In the genomic region with DNA sequence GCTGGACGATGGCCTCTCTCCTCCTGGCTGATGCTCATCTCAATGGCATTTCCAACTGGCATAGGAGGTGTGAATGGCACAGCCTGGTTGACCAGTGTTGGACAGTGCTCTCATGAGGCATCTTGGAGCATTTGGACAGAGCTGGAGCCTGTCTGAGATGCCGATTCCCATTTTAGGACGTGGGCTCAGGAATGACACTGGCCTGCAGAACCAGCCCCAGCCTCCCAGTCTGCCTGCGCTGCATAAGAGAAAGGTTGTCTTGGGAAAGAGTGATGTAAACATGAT, we compare ENCODE assay signal across 22 cellular contexts.
DNase-seq lines count a peak whose midpoint lies in the region; ATAC-seq lines count a peak whose summit lies in the region.
"Had no signal": no experiment of that assay in that cellular context is flagged by ENCODE, and none has a peak within 500 bp of the region (broad histone marks: within the 10 kb centered on the region; RNA-seq: fewer than 3 reads in every experiment).

No MANE protein-coding gene starts in this region.

- H3K27ac Mint-ChIP-seq in activated CD4-positive, alpha-beta memory T cell treated with anti-CD3 and anti-CD28 coated beads, Interleukin-2, amount 10 ng/mL, durations not matched to agents 7 days and 5 days, result peak overlapping the region; percentile 10
- H3K27ac Mint-ChIP-seq in activated CD4-positive, alpha-beta memory T cell treated with anti-CD3 and anti-CD28 coated beads for 36 hours, result no peak overlapping the region
- peak overlapping the region; percentile 3 to 99 (median 96) for H3K27ac Mint-ChIP-seq in CD4-positive, alpha-beta memory T cell
- H3K27ac Mint-ChIP-seq in activated CD8-positive, alpha-beta T cell treated with anti-CD3 and anti-CD28 coated beads, Interleukin-2, amount 10 ng/mL, durations not matched to agents 7 days and 5 days, result peak overlapping the region; percentile 88
- peak overlapping the region; percentile 80 to 100 (median 96) for H3K27ac Mint-ChIP-seq in naive thymus-derived CD8-positive, alpha-beta T cell
- H3K27ac Mint-ChIP-seq: activated CD4-positive, alpha-beta T cell treated with anti-CD3 and anti-CD28 coated beads, Interleukin-2, amount 10 ng/mL, durations not matched to agents 24 days and 14 days had no signal

- H3K27me3 ChIP-seq in CD4-positive, alpha-beta memory T cell (ENCODE audit: insufficient read depth, low read length), result no peaks in the 10 kb centered on the region
- H3K27me3 ChIP-seq in mesendoderm (ENCODE audit: insufficient read depth, low read length, poor library complexity), result no peaks in the 10 kb centered on the region
- H3K27me3 ChIP-seq: vagina had no signal

- POLR2A ChIA-PET in activated CD4-positive, alpha-beta memory T cell treated with anti-CD3 and anti-CD28 coated beads, Interleukin-2, amount 10 ng/mL, durations not matched to agents 7 days and 5 days (lab: Charles Lee), result no interaction called here
- POLR2A ChIA-PET in activated CD4-positive, alpha-beta memory T cell treated with anti-CD3 and anti-CD28 coated beads for 36 hours (lab: Charles Lee), result no interaction called here
- POLR2A ChIA-PET in CD4-positive, alpha-beta memory T cell (lab: Charles Lee; ENCODE audit: partially characterized antibody), result no interaction called here
- POLR2A ChIA-PET in activated CD8-positive, alpha-beta T cell treated with anti-CD3 and anti-CD28 coated beads, Interleukin-2, amount 10 ng/mL, durations not matched to agents 7 days and 5 days (lab: Charles Lee), result no interaction called here
- POLR2A ChIA-PET in naive thymus-derived CD8-positive, alpha-beta T cell (lab: Charles Lee), result no interaction called here

- H4K8ac ChIP-seq in mesendoderm (ENCODE audit: low read depth, low read length), result no peak overlapping the region

- no peak overlapping the region for H2BK120ac ChIP-seq in mesendoderm (ENCODE audit: low read depth, low read length)

- peak overlapping the region; percentile 64 for H3K27ac ChIP-seq in CD4-positive, alpha-beta memory T cell (ENCODE audit: low read depth, low read length)
- no peak overlapping the region for H3K27ac ChIP-seq in mesendoderm (ENCODE audit: low read depth, low read length)
- H3K27ac ChIP-seq: 22Rv1, thoracic aorta, vagina had no signal

- no peak overlapping the region for H2AK5ac ChIP-seq in mesendoderm (ENCODE audit: low read length)

- H3K4me2 ChIP-seq in mesendoderm (ENCODE audit: low read length), result no peak overlapping the region

- H3K4me3 Mint-ChIP-seq in activated CD4-positive, alpha-beta memory T cell treated with anti-CD3 and anti-CD28 coated beads, Interleukin-2, amount 10 ng/mL, durations not matched to agents 7 days and 5 days, result no peak overlapping the region
- H3K4me3 Mint-ChIP-seq in activated CD4-positive, alpha-beta memory T cell treated with anti-CD3 and anti-CD28 coated beads for 36 hours, result no peak overlapping the region
- peak overlapping the region in 2 of 8 donors; percentile 57 to 59 for H3K4me3 Mint-ChIP-seq in CD4-positive, alpha-beta memory T cell
- H3K4me3 Mint-ChIP-seq in activated CD8-positive, alpha-beta T cell treated with anti-CD3 and anti-CD28 coated beads, Interleukin-2, amount 10 ng/mL, durations not matched to agents 7 days and 5 days, result no peak overlapping the region
- peak overlapping the region in 6 of 10 donors; percentile 14 to 76 (median 68) for H3K4me3 Mint-ChIP-seq in naive thymus-derived CD8-positive, alpha-beta T cell
- H3K4me3 Mint-ChIP-seq: central memory CD8-positive, alpha-beta T cell had no signal

- H3K9me3 Mint-ChIP-seq in activated CD4-positive, alpha-beta memory T cell treated with anti-CD3 and anti-CD28 coated beads, Interleukin-2, amount 10 ng/mL, durations not matched to agents 7 days and 5 days, result no peaks in the 10 kb centered on the region
- H3K9me3 Mint-ChIP-seq in activated CD4-positive, alpha-beta memory T cell treated with anti-CD3 and anti-CD28 coated beads for 36 hours, result no peaks in the 10 kb centered on the region
- peaks cover 0 to 2% (median 0%) of the 10 kb centered on the region in 8 donors for H3K9me3 Mint-ChIP-seq in CD4-positive, alpha-beta memory T cell
- H3K9me3 Mint-ChIP-seq in activated CD8-positive, alpha-beta T cell treated with anti-CD3 and anti-CD28 coated beads, Interleukin-2, amount 10 ng/mL, durations not matched to agents 7 days and 5 days (ENCODE audit: insufficient read depth), result no peaks in the 10 kb centered on the region
- no peaks in the 10 kb centered on the region for H3K9me3 Mint-ChIP-seq in naive thymus-derived CD8-positive, alpha-beta T cell
- H3K9me3 Mint-ChIP-seq: activated CD4-positive, alpha-beta T cell treated with anti-CD3 and anti-CD28 coated beads, Interleukin-2, amount 10 ng/mL, durations not matched to agents 24 days and 14 days; central memory CD8-positive, alpha-beta T cell had no signal

- H3K4me1 Mint-ChIP-seq in activated CD4-positive, alpha-beta memory T cell treated with anti-CD3 and anti-CD28 coated beads, Interleukin-2, amount 10 ng/mL, durations not matched to agents 7 days and 5 days, result peaks cover 38% of the 10 kb centered on the region
- peaks cover 40% of the 10 kb centered on the region for H3K4me1 Mint-ChIP-seq in activated CD4-positive, alpha-beta memory T cell treated with anti-CD3 and anti-CD28 coated beads for 36 hours (ENCODE audit: low read depth)
- H3K4me1 Mint-ChIP-seq in CD4-positive, alpha-beta memory T cell, result peaks cover 26 to 52% (median 37%) of the 10 kb centered on the region in 4 donors
- H3K4me1 Mint-ChIP-seq in activated CD8-positive, alpha-beta T cell treated with anti-CD3 and anti-CD28 coated beads, Interleukin-2, amount 10 ng/mL, durations not matched to agents 7 days and 5 days (ENCODE audit: low read depth), result peaks cover 45% of the 10 kb centered on the region
- peaks cover 22 to 47% (median 44%) of the 10 kb centered on the region in 4 donors for H3K4me1 Mint-ChIP-seq in naive thymus-derived CD8-positive, alpha-beta T cell

- no peak overlapping the region for H4K5ac ChIP-seq in mesendoderm (ENCODE audit: low read length)

- H3K4me1 ChIP-seq in CD4-positive, alpha-beta memory T cell (ENCODE audit: insufficient read depth, low read length), result peaks cover 47% of the 10 kb centered on the region
- peaks cover 5% of the 10 kb centered on the region for H3K4me1 ChIP-seq in mesendoderm (ENCODE audit: control insufficient read depth, low read depth, low read length)

- H2BK5ac ChIP-seq in mesendoderm (ENCODE audit: low read length), result no peak overlapping the region

- ATAC-seq in activated CD8-positive, alpha-beta T cell treated with anti-CD3 and anti-CD28 coated beads, Interleukin-2, amount 10 ng/mL, durations not matched to agents 7 days and 5 days, result no peak
- no peak for ATAC-seq in naive thymus-derived CD8-positive, alpha-beta T cell

- no CpG with 5 or more reads among the region's 4 CpGs for WGBS in mesendoderm (ENCODE audit: extremely low coverage, insufficient coverage, low lambda C conversion rate)

- peak; percentile 11 for DNase-seq in activated CD4-positive, alpha-beta memory T cell treated with anti-CD3 and anti-CD28 coated beads, Interleukin-2, amount 10 ng/mL, durations not matched to agents 7 days and 5 days
- no peak for DNase-seq in activated CD4-positive, alpha-beta memory T cell treated with anti-CD3 and anti-CD28 coated beads for 36 hours
- no peak for DNase-seq in CD4-positive, alpha-beta memory T cell
- DNase-seq in activated CD8-positive, alpha-beta T cell treated with anti-CD3 and anti-CD28 coated beads, Interleukin-2, amount 10 ng/mL, durations not matched to agents 7 days and 5 days, result no peak
- DNase-seq in naive thymus-derived CD8-positive, alpha-beta T cell, result no peak
- DNase-seq in DMS53 (lab: John Stamatoyannopoulos, UW) (no peak), mesendoderm (no peak), NCI-H1417 (lab: John Stamatoyannopoulos, UW) (no peak)
- DNase-seq: dermis blood vessel endothelial cell; islet precursor cell; NCI-H1105; NCI-H2081; NCI-H2227 treated with DMSO at 0.1 percent for 48 hours; NCI-H69; SHP77 treated with DMSO at 0.1 percent for 48 hours; stimulated activated CD4-positive, alpha-beta T cell treated with anti-CD3 and anti-CD28 coated beads, Interleukin-15, amount 100 ng/mL, for 24 hours; T1000 had no signal

- H3K23ac ChIP-seq in mesendoderm (ENCODE audit: low read length), result no peak overlapping the region

- no peak overlapping the region for H2BK15ac ChIP-seq in mesendoderm (replicated peaks; ENCODE audit: low read depth)

- CTCF ChIA-PET in activated CD4-positive, alpha-beta memory T cell treated with anti-CD3 and anti-CD28 coated beads, Interleukin-2, amount 10 ng/mL, durations not matched to agents 7 days and 5 days (lab: Charles Lee), result no interaction called here
- CTCF ChIA-PET in activated CD4-positive, alpha-beta memory T cell treated with anti-CD3 and anti-CD28 coated beads for 36 hours (lab: Charles Lee), result no interaction called here
- CTCF ChIA-PET in CD4-positive, alpha-beta memory T cell (lab: Charles Lee; ENCODE audit: partially characterized antibody), result no interaction called here
- CTCF ChIA-PET in activated CD8-positive, alpha-beta T cell treated with anti-CD3 and anti-CD28 coated beads, Interleukin-2, amount 10 ng/mL, durations not matched to agents 7 days and 5 days (lab: Charles Lee), result interaction anchor here (1.3 kb wide), 1 partner anchor 11 kb away, joined by 3 read pairs; no protein-coding TSS in a partner anchor

- no peaks in the 10 kb centered on the region for H3K36me3 ChIP-seq in CD4-positive, alpha-beta memory T cell (ENCODE audit: insufficient read depth, low read length)
- no peaks in the 10 kb centered on the region for H3K36me3 ChIP-seq in mesendoderm (ENCODE audit: control insufficient read depth, insufficient read depth, low read length)
- H3K36me3 ChIP-seq: thoracic aorta, vagina had no signal

- H3K4me3 ChIP-seq in CD4-positive, alpha-beta memory T cell (ENCODE audit: low read length in 2 of 2), result no peak overlapping the region
- no peak overlapping the region for H3K4me3 ChIP-seq in mesendoderm (ENCODE audit: low read length)
- H3K4me3 ChIP-seq: thoracic aorta, vagina had no signal

- H3K56ac ChIP-seq in mesendoderm (ENCODE audit: low read length), result no peak overlapping the region

- intact Hi-C loops in activated CD4-positive, alpha-beta memory T cell treated with anti-CD3 and anti-CD28 coated beads for 36 hours (cut with micrococcal nuclease), result loop anchor here (10.0 kb wide), 1 partner anchor 413 kb away; no protein-coding TSS in a partner anchor
- intact Hi-C loops in CD4-positive, alpha-beta memory T cell (cut with micrococcal nuclease), result no loop called here

- no peak overlapping the region for H3K9ac ChIP-seq in mesendoderm (ENCODE audit: low read length)

- H3K4ac ChIP-seq in mesendoderm (ENCODE audit: low read depth, low read length), result no peak overlapping the region

- no peaks in the 10 kb centered on the region for H3K79me2 ChIP-seq in mesendoderm (ENCODE audit: control insufficient read depth, insufficient read depth, low read length)

- H3K36me3 Mint-ChIP-seq in activated CD4-positive, alpha-beta memory T cell treated with anti-CD3 and anti-CD28 coated beads, Interleukin-2, amount 10 ng/mL, durations not matched to agents 7 days and 5 days (ENCODE audit: low read depth), result no peaks in the 10 kb centered on the region
- H3K36me3 Mint-ChIP-seq in activated CD4-positive, alpha-beta memory T cell treated with anti-CD3 and anti-CD28 coated beads for 36 hours, result no peaks in the 10 kb centered on the region
- no peaks in the 10 kb centered on the region for H3K36me3 Mint-ChIP-seq in CD4-positive, alpha-beta memory T cell
- H3K36me3 Mint-ChIP-seq in activated CD8-positive, alpha-beta T cell treated with anti-CD3 and anti-CD28 coated beads, Interleukin-2, amount 10 ng/mL, durations not matched to agents 7 days and 5 days (ENCODE audit: low read depth), result no peaks in the 10 kb centered on the region
- no peaks in the 10 kb centered on the region for H3K36me3 Mint-ChIP-seq in naive thymus-derived CD8-positive, alpha-beta T cell

- H3K18ac ChIP-seq in mesendoderm (ENCODE audit: low read length), result no peak overlapping the region

- no peaks in the 10 kb centered on the region for H3K79me1 ChIP-seq in mesendoderm (ENCODE audit: low read length)

- no peaks in the 10 kb centered on the region for H3K9me3 ChIP-seq in CD4-positive, alpha-beta memory T cell (ENCODE audit: control insufficient read depth in 1 of 2, low read length in 2 of 2)
- H3K9me3 ChIP-seq: thoracic aorta, vagina had no signal

- H3K27me3 Mint-ChIP-seq in activated CD4-positive, alpha-beta memory T cell treated with anti-CD3 and anti-CD28 coated beads, Interleukin-2, amount 10 ng/mL, durations not matched to agents 7 days and 5 days, result no peaks in the 10 kb centered on the region
- H3K27me3 Mint-ChIP-seq in activated CD4-positive, alpha-beta memory T cell treated with anti-CD3 and anti-CD28 coated beads for 36 hours, result no peaks in the 10 kb centered on the region
- H3K27me3 Mint-ChIP-seq in CD4-positive, alpha-beta memory T cell, result peaks cover 0 to 2% of the 10 kb centered on the region in 2 donors
- H3K27me3 Mint-ChIP-seq in activated CD8-positive, alpha-beta T cell treated with anti-CD3 and anti-CD28 coated beads, Interleukin-2, amount 10 ng/mL, durations not matched to agents 7 days and 5 days (ENCODE audit: low read depth), result no peaks in the 10 kb centered on the region
- H3K27me3 Mint-ChIP-seq in naive thymus-derived CD8-positive, alpha-beta T cell, result no peaks in the 10 kb centered on the region
- H3K27me3 Mint-ChIP-seq: activated CD4-positive, alpha-beta T cell treated with anti-CD3 and anti-CD28 coated beads, Interleukin-2, amount 10 ng/mL, durations not matched to agents 24 days and 14 days had no signal

Comparison
In these comparisons a context has a peak if more than half of its experiments do, and no peak if none do; other contexts are left out.
1. H3K4me3 Mint-ChIP-seq: peak in naive thymus-derived CD8-positive, alpha-beta T cell (6 of 10); none in activated CD4-positive, alpha-beta memory T cell treated with anti-CD3 and anti-CD28 coated beads, Interleukin-2, amount 10 ng/mL, durations not matched to agents 7 days and 5 days (single experiment), activated CD4-positive, alpha-beta memory T cell treated with anti-CD3 and anti-CD28 coated beads for 36 hours (single experiment) and activated CD8-positive, alpha-beta T cell treated with anti-CD3 and anti-CD28 coated beads, Interleukin-2, amount 10 ng/mL, durations not matched to agents 7 days and 5 days (single experiment).